ENCODE assay signal across 1 cellular context in genomic region chr6:110528051-110528929, GRCh38.
A peak's percentile ranks its signal among the peaks of the same experiment; 100 is the strongest.
TF ChIP-seq lines count a peak whose summit lies in the region.

No MANE protein-coding gene starts in this region.

TF ChIP-seq in SK-N-SH, 30 proteins besides CTCF, POLR2A, EP300 and RAD21 (continued from another document):
- TF ChIP-seq PBX3 (IDR thresholded peaks at IDR 0.05) (peak; percentile 86), FOSL2 (IDR thresholded peaks at IDR 0.05; ENCODE audit: borderline replicate concordance, low read depth) (peak; percentile 71; the same call in 1 of the 2 replicates)
